In the genomic region with DNA sequence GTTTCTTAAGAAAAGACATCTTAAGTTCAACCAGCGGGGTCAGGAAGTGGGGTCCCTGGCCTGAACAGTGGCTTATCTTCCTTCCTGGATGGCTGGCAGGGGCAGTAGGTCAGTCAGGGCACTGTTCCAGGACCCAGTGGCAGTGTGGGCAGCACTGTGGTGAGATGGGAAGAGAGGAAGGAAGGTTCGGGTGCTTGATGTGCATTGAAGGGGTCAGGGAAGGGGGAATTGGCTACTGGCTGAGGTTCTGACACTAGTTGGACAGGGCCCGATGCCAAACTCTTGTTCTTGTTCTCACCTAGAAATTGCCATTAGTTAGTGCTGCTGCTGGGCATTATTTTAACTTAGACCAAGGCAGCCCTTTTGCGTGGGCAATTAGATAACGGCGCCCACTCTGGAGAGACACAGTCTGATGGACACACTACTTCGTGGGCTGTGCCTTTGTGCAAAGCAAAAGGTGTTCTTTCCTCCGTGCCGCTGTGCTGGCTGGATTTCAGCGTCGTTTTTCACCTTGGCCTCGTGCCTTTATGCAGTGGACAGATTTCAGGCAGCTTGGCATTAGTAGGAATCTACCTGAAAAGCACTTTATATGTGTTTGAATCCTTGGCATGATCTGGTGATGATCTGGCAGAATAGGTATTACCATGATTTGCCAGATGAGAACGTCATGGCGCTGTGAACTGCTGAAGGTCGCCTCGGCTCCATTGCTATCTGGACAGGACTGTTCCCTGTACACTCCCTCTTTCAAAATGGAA, we compare ENCODE assay signal across 13 cellular contexts. TPM values are rescaled to one million over a fixed set of nuclear protein-coding genes. Genes with fewer than 3 reads are reported as not detected.
DNase-seq lines count a peak whose midpoint lies in the region; ATAC-seq and TF ChIP-seq lines count a peak whose summit lies in the region.
"Had no signal": no experiment of that assay in that cellular context is flagged by ENCODE, and none has a peak within 500 bp of the region (broad histone marks: within the 10 kb centered on the region; RNA-seq: fewer than 3 reads in every experiment).

No MANE protein-coding gene starts in this region.

- no peak overlapping the region for H3K4me3 ChIP-seq in upper lobe of left lung

- 60 to 70% methylated on average over 16 of the region's 16 CpGs for WGBS in upper lobe of left lung, 2 donors

- no peaks in the 10 kb centered on the region for H3K27me3 Mint-ChIP-seq in activated CD8-positive, alpha-beta T cell treated with anti-CD3 and anti-CD28 coated beads, Interleukin-2, amount 10 ng/mL, durations not matched to agents 7 days and 5 days (ENCODE audit: low read depth)
- H3K27me3 Mint-ChIP-seq in activated CD8-positive, alpha-beta T cell treated with anti-CD3 and anti-CD28 coated beads for 36 hours = no peaks in the 10 kb centered on the region
- no peaks in the 10 kb centered on the region for H3K27me3 Mint-ChIP-seq in natural killer cell treated with Interleukin-12 subunit alpha and Interleukin-12 subunit beta and Interleukin-15 and Interleukin-18, amount 100 ng/mL, for 72 hours
- no peaks in the 10 kb centered on the region for H3K27me3 Mint-ChIP-seq in activated T-helper 17 cell treated with anti-CD3 and anti-CD28 coated beads, Interleukin-2, amount 50 U/mL, for 72 hours

- intact Hi-C loops in activated CD8-positive, alpha-beta T cell treated with anti-CD3 and anti-CD28 coated beads for 36 hours (cut with micrococcal nuclease) = no loop called here

- peak overlapping the region; percentile 74 to 87 (median 76) for H3K27ac ChIP-seq in upper lobe of left lung

- H3K4me1 Mint-ChIP-seq in activated CD8-positive, alpha-beta T cell treated with anti-CD3 and anti-CD28 coated beads, Interleukin-2, amount 10 ng/mL, durations not matched to agents 7 days and 5 days (ENCODE audit: low read depth) = peaks cover 39% of the 10 kb centered on the region
- peaks cover 8% of the 10 kb centered on the region for H3K4me1 Mint-ChIP-seq in activated CD8-positive, alpha-beta T cell treated with anti-CD3 and anti-CD28 coated beads for 36 hours (ENCODE audit: low read depth)
- peaks cover 30 to 41% of the 10 kb centered on the region in 2 donors for H3K4me1 Mint-ChIP-seq in natural killer cell treated with Interleukin-12 subunit alpha and Interleukin-12 subunit beta and Interleukin-15 and Interleukin-18, amount 100 ng/mL, for 72 hours (ENCODE audit: low read depth in 2 of 2)
- H3K4me1 Mint-ChIP-seq in activated T-helper 17 cell treated with anti-CD3 and anti-CD28 coated beads, Interleukin-2, amount 50 U/mL, for 72 hours = peaks cover 6% of the 10 kb centered on the region

- peaks cover 38 to 69% (median 59%) of the 10 kb centered on the region in 4 donors for H3K4me1 ChIP-seq in upper lobe of left lung

- H3K4me3 Mint-ChIP-seq in activated CD8-positive, alpha-beta T cell treated with anti-CD3 and anti-CD28 coated beads, Interleukin-2, amount 10 ng/mL, durations not matched to agents 7 days and 5 days = no peak overlapping the region
- H3K4me3 Mint-ChIP-seq in activated CD8-positive, alpha-beta T cell treated with anti-CD3 and anti-CD28 coated beads for 36 hours = no peak overlapping the region
- H3K4me3 Mint-ChIP-seq in natural killer cell treated with Interleukin-12 subunit alpha and Interleukin-12 subunit beta and Interleukin-15 and Interleukin-18, amount 100 ng/mL, for 72 hours = no peak overlapping the region
- H3K4me3 Mint-ChIP-seq in activated T-helper 17 cell treated with anti-CD3 and anti-CD28 coated beads, Interleukin-2, amount 50 U/mL, for 72 hours = no peak overlapping the region
- H3K4me3 Mint-ChIP-seq: T-helper 2 cell treated with Interferon-gamma antibody and Interleukin-4, amounts not matched to agents 5 μg/mL and 100 μg/mL, for 36 hours had no signal

- CTCF ChIA-PET in activated CD8-positive, alpha-beta T cell treated with anti-CD3 and anti-CD28 coated beads, Interleukin-2, amount 10 ng/mL, durations not matched to agents 7 days and 5 days (lab: Charles Lee) = interaction anchor here (1.2 to 1.4 kb wide), 4 partner anchors 9 to 34 kb away, joined by 3 to 9 read pairs (median 5); no protein-coding TSS in a partner anchor
- CTCF ChIA-PET in activated CD8-positive, alpha-beta T cell treated with anti-CD3 and anti-CD28 coated beads for 36 hours (lab: Charles Lee) = interaction anchor here (0.8 kb wide), 1 partner anchor 167 kb away, joined by 3 read pairs; no protein-coding TSS in a partner anchor

- H3K27me3 ChIP-seq in upper lobe of left lung = no peaks in the 10 kb centered on the region

- H3K36me3 ChIP-seq in upper lobe of left lung = no peaks in the 10 kb centered on the region

- no peaks in the 10 kb centered on the region for H3K9me3 ChIP-seq in upper lobe of left lung

- TF ChIP-seq CTCF in activated CD8-positive, alpha-beta T cell treated with anti-CD3 and anti-CD28 coated beads for 36 hours (IDR thresholded peaks at IDR 0.05) = no peak
- no peak for TF ChIP-seq CTCF in upper lobe of left lung (IDR thresholded peaks at IDR 0.05)

- TF ChIP-seq POLR2A in upper lobe of left lung (IDR thresholded peaks at IDR 0.05) = no peak

- peak overlapping the region; percentile 50 for H3K27ac Mint-ChIP-seq in activated CD8-positive, alpha-beta T cell treated with anti-CD3 and anti-CD28 coated beads, Interleukin-2, amount 10 ng/mL, durations not matched to agents 7 days and 5 days
- H3K27ac Mint-ChIP-seq in activated CD8-positive, alpha-beta T cell treated with anti-CD3 and anti-CD28 coated beads for 36 hours = no peak overlapping the region
- H3K27ac Mint-ChIP-seq in natural killer cell treated with Interleukin-12 subunit alpha and Interleukin-12 subunit beta and Interleukin-15 and Interleukin-18, amount 100 ng/mL, for 72 hours = peak overlapping the region; percentile 53 to 77
- H3K27ac Mint-ChIP-seq in activated T-helper 17 cell treated with anti-CD3 and anti-CD28 coated beads, Interleukin-2, amount 50 U/mL, for 72 hours = no peak overlapping the region
- H3K27ac Mint-ChIP-seq: T-helper 2 cell treated with Interferon-gamma antibody and Interleukin-4, amounts not matched to agents 5 μg/mL and 100 μg/mL, for 36 hours had no signal

- ATAC-seq in activated CD8-positive, alpha-beta T cell treated with anti-CD3 and anti-CD28 coated beads, Interleukin-2, amount 10 ng/mL, durations not matched to agents 7 days and 5 days = no peak
- ATAC-seq in activated CD8-positive, alpha-beta T cell treated with anti-CD3 and anti-CD28 coated beads for 36 hours = no peak
- no peak for ATAC-seq in natural killer cell treated with Interleukin-12 subunit alpha and Interleukin-12 subunit beta and Interleukin-15 and Interleukin-18, amount 100 ng/mL, for 72 hours
- ATAC-seq in upper lobe of left lung (ENCODE audit: low FRiP score in 2 of 2) = peak in 1 of 2 donors; percentile 21
- ATAC-seq in activated T-helper 17 cell treated with anti-CD3 and anti-CD28 coated beads, Interleukin-2, amount 50 U/mL, for 72 hours (replicated peaks) = no peak

- DNase-seq in activated CD8-positive, alpha-beta T cell treated with anti-CD3 and anti-CD28 coated beads, Interleukin-2, amount 10 ng/mL, durations not matched to agents 7 days and 5 days = no peak
- DNase-seq in activated CD8-positive, alpha-beta T cell treated with anti-CD3 and anti-CD28 coated beads for 36 hours = no peak
- DNase-seq in globus pallidus (ENCODE audit: low spot score) (peak; percentile 14), upper lobe of left lung (no peak), A172 (ENCODE audit: low spot score) (no peak), C1 segment of cervical spinal cord (lab: John Stamatoyannopoulos, UW) (no peak)
- no peak for DNase-seq in natural killer cell treated with Interleukin-12 subunit alpha and Interleukin-12 subunit beta and Interleukin-15 and Interleukin-18, amount 100 ng/mL, for 72 hours (ENCODE audit: low spot score)
- DNase-seq: cortex of kidney, NCI-H1048, NCI-H226, small intestine had no signal

- H3K9me3 Mint-ChIP-seq in activated CD8-positive, alpha-beta T cell treated with anti-CD3 and anti-CD28 coated beads, Interleukin-2, amount 10 ng/mL, durations not matched to agents 7 days and 5 days (ENCODE audit: insufficient read depth) = no peaks in the 10 kb centered on the region
- H3K9me3 Mint-ChIP-seq in activated CD8-positive, alpha-beta T cell treated with anti-CD3 and anti-CD28 coated beads for 36 hours = no peaks in the 10 kb centered on the region
- no peaks in the 10 kb centered on the region for H3K9me3 Mint-ChIP-seq in natural killer cell treated with Interleukin-12 subunit alpha and Interleukin-12 subunit beta and Interleukin-15 and Interleukin-18, amount 100 ng/mL, for 72 hours
- no peaks in the 10 kb centered on the region for H3K9me3 Mint-ChIP-seq in activated T-helper 17 cell treated with anti-CD3 and anti-CD28 coated beads, Interleukin-2, amount 50 U/mL, for 72 hours
- H3K9me3 Mint-ChIP-seq: T-helper 2 cell treated with Interferon-gamma antibody and Interleukin-4, amounts not matched to agents 5 μg/mL and 100 μg/mL, for 36 hours had no signal

- POLR2A ChIA-PET in activated CD8-positive, alpha-beta T cell treated with anti-CD3 and anti-CD28 coated beads, Interleukin-2, amount 10 ng/mL, durations not matched to agents 7 days and 5 days (lab: Charles Lee) = no interaction called here
- POLR2A ChIA-PET in activated CD8-positive, alpha-beta T cell treated with anti-CD3 and anti-CD28 coated beads for 36 hours (lab: Charles Lee) = interaction anchor here (1.8 kb wide), 1 partner anchor 10 kb away, joined by 6 read pairs; no protein-coding TSS in a partner anchor

- H3K36me3 Mint-ChIP-seq in activated CD8-positive, alpha-beta T cell treated with anti-CD3 and anti-CD28 coated beads, Interleukin-2, amount 10 ng/mL, durations not matched to agents 7 days and 5 days (ENCODE audit: low read depth) = peaks cover 2% of the 10 kb centered on the region
- H3K36me3 Mint-ChIP-seq in activated CD8-positive, alpha-beta T cell treated with anti-CD3 and anti-CD28 coated beads for 36 hours (ENCODE audit: low read depth) = no peaks in the 10 kb centered on the region
- H3K36me3 Mint-ChIP-seq in natural killer cell treated with Interleukin-12 subunit alpha and Interleukin-12 subunit beta and Interleukin-15 and Interleukin-18, amount 100 ng/mL, for 72 hours = no peaks in the 10 kb centered on the region
- no peaks in the 10 kb centered on the region for H3K36me3 Mint-ChIP-seq in activated T-helper 17 cell treated with anti-CD3 and anti-CD28 coated beads, Interleukin-2, amount 50 U/mL, for 72 hours (ENCODE audit: low read depth)

- TF ChIP-seq EP300 in upper lobe of left lung (IDR thresholded peaks at IDR 0.05) = no peak

RNA-seq across cellular contexts. Expression of gene UTRN, which starts 30.3 kb away (rescaled TPM):
- total RNA-seq in activated CD8-positive, alpha-beta T cell treated with anti-CD3 and anti-CD28 coated beads, Interleukin-2, amount 10 ng/mL, durations not matched to agents 7 days and 5 days = 100 to 1,000 TPM; 136 to 141 TPM
- 10 to 100 TPM; 53.9 to 58.5 TPM for total RNA-seq in activated CD8-positive, alpha-beta T cell treated with anti-CD3 and anti-CD28 coated beads for 36 hours
- total RNA-seq in natural killer cell treated with Interleukin-12 subunit alpha and Interleukin-12 subunit beta and Interleukin-15 and Interleukin-18, amount 100 ng/mL, for 72 hours = 100 to 1,000 TPM; 174 to 219 TPM
- total RNA-seq in upper lobe of left lung = 100 to 1,000 TPM; 209 to 637 (median 340) TPM
- total RNA-seq in A172 (2014; rRNA removed; shearing (Covaris generic)) = 31.9 and 37.0 TPM in 2 replicates
- 10 to 100 TPM; 51.2 to 55.1 TPM for total RNA-seq in activated T-helper 17 cell treated with anti-CD3 and anti-CD28 coated beads, Interleukin-2, amount 50 U/mL, for 72 hours

Comparison
In these comparisons a context has a peak if more than half of its experiments do, and no peak if none do; other contexts are left out.
1. H3K27ac Mint-ChIP-seq: peak in activated CD8-positive, alpha-beta T cell treated with anti-CD3 and anti-CD28 coated beads, Interleukin-2, amount 10 ng/mL, durations not matched to agents 7 days and 5 days (single experiment) and natural killer cell treated with Interleukin-12 subunit alpha and Interleukin-12 subunit beta and Interleukin-15 and Interleukin-18, amount 100 ng/mL, for 72 hours (2 of 2); none in activated CD8-positive, alpha-beta T cell treated with anti-CD3 and anti-CD28 coated beads for 36 hours (single experiment) and activated T-helper 17 cell treated with anti-CD3 and anti-CD28 coated beads, Interleukin-2, amount 50 U/mL, for 72 hours (single experiment).